23 cellular contexts compared by ENCODE assay signal in genomic region chr3:135809038-135809437, GRCh38.
"Had no signal": no experiment of that assay in that cellular context is flagged by ENCODE, and none has a peak within 500 bp of the region (broad histone marks: within the 10 kb centered on the region; RNA-seq: fewer than 3 reads in every experiment).

No MANE protein-coding gene starts in this region.

- DNase-seq: dermis blood vessel endothelial cell; endodermal cell; erythroblast; foreskin melanocyte; head of caudate nucleus; kidney; left colon; mesendoderm; naive B cell; occipital lobe; pancreas; right cardiac atrium; small intestine; stimulated activated CD4-positive, alpha-beta T cell treated with anti-CD3 and anti-CD28 coated beads, Interleukin-12 subunit alpha, Interleukin-12 subunit beta, amount 100 ng/mL, for 4 hours; stimulated activated naive CD8-positive, alpha-beta T cell treated with anti-CD3 and anti-CD28 coated beads, Interleukin-15, Interleukin-2, amounts not matched to agents 100 U/mL and 50 U/mL, for 24 hours; thyroid gland; upper lobe of left lung; uterus had no signal

- H3K27ac Mint-ChIP-seq: endodermal cell, naive B cell, nephron, progenitor cell of endocrine pancreas had no signal

- H3K79me2 ChIP-seq: hepatocyte had no signal

- H3K36me3 ChIP-seq: pancreas, suprapubic skin, thyroid gland, upper lobe of left lung, uterus had no signal

- H3K4me1 Mint-ChIP-seq: naive B cell had no signal

- H3K4me1 ChIP-seq: pancreas, suprapubic skin, thyroid gland, upper lobe of left lung, uterus had no signal

- FAIRE-seq: endothelial cell of umbilical vein, kidney, pancreas, small intestine had no signal

- H3K36me3 Mint-ChIP-seq: naive B cell had no signal

- H3K27me3 ChIP-seq: hepatocyte, pancreas, thyroid gland, upper lobe of left lung, uterus had no signal

- H3K4me3 Mint-ChIP-seq: endodermal cell, naive B cell, nephron had no signal

- H3K9me3 Mint-ChIP-seq: endodermal cell, nephron had no signal

- ATAC-seq: left colon; pancreas; right cardiac atrium; stimulated activated naive CD8-positive, alpha-beta T cell treated with anti-CD3 and anti-CD28 coated beads, Interleukin-15, Interleukin-2, amounts not matched to agents 100 U/mL and 50 U/mL, for 24 hours had no signal

- H3K4me3 ChIP-seq: hepatocyte, pancreas, suprapubic skin, thyroid gland, upper lobe of left lung, uterus had no signal

- H3K27ac ChIP-seq: hepatocyte, pancreas, suprapubic skin, thyroid gland, upper lobe of left lung, uterus had no signal

- H3K4me2 ChIP-seq: hepatocyte had no signal

- H2AFZ ChIP-seq: hepatocyte had no signal
